Comparison of ENCODE assay signal across 1 cellular context in genomic region chr10:32972929-32973328, GRCh38.
TF ChIP-seq lines count a peak whose summit lies in the region.

No MANE protein-coding gene starts in this region.

TF ChIP-seq in K562, 482 proteins besides CTCF, POLR2A, EP300 and RAD21 (continued from another document):
- TF ChIP-seq JUN (IDR thresholded peaks at IDR 0.05; ENCODE audit: borderline replicate concordance, low read depth, low read length) (0 out of 2 replicates have a peak, but pooled peaks have one; percentile 27), JUN (CRISPR knock-in tag; IDR thresholded peaks at IDR 0.05; ENCODE audit: borderline replicate concordance) (no peak), GATAD2B (IDR thresholded peaks at IDR 0.05; ENCODE audit: borderline replicate concordance) (peak; percentile 11), ZFX (CRISPR knock-in tag; IDR thresholded peaks at IDR 0.05) (peak; percentile 22; the same call in 1 of the 2 replicates), RBM22 (IDR thresholded peaks at IDR 0.05; ENCODE audit: low read depth, low read length, poor library complexity, severe bottlenecking) (no peak), NFIC (IDR thresholded peaks at IDR 0.05) (no peak), IRF1 (CRISPR knock-in tag; IDR thresholded peaks at IDR 0.05; ENCODE audit: borderline replicate concordance) (no peak), BACH1 (tag; IDR thresholded peaks at IDR 0.05) (0 out of 2 replicates have a peak, but pooled peaks have one; percentile 19), RBM39 (optimal IDR thresholded peaks at IDR 0.05; ENCODE audit: low read depth, low read length) (no peak), HMBOX1 (IDR thresholded peaks at IDR 0.05) (0 out of 2 replicates have a peak, but pooled peaks have one; percentile 9), TCF15 (CRISPR knock-in tag; IDR thresholded peaks at IDR 0.05) (no peak), CREB3L1 (IDR thresholded peaks at IDR 0.05; ENCODE audit: borderline replicate concordance, low read depth) (no peak), SIN3B (IDR thresholded peaks at IDR 0.05; ENCODE audit: low read depth) (no peak), ARNT (IDR thresholded peaks at IDR 0.05) (0 out of 4 replicates have a peak, but pooled peaks of 1 of the 2 experiments have one; percentile 1), GMEB1 (CRISPR knock-in tag; IDR thresholded peaks at IDR 0.05) (no peak), ZNF316 (IDR thresholded peaks at IDR 0.05) (peak; percentile 93), MTA2 (IDR thresholded peaks at IDR 0.05; ENCODE audit: low read depth) (no peak), JUND (IDR thresholded peaks at IDR 0.05; ENCODE audit: borderline replicate concordance, low read depth, low read length) (peak; percentile 86), JUND (tag; IDR thresholded peaks at IDR 0.05; ENCODE audit: borderline replicate concordance, low read depth, low read length) (peak; percentile 75), MAFF (IDR thresholded peaks at IDR 0.05; ENCODE audit: low read length) (peak; percentile 60), ATF3 (IDR thresholded peaks at IDR 0.05) (peak; percentile 89), ATF3 (CRISPR knock-in tag; conservative IDR thresholded peaks at IDR 0.05) (no peak), POLR2AphosphoS2 (IDR thresholded peaks at IDR 0.05; ENCODE audit: low read length) (no peak), ZNF384 (IDR thresholded peaks at IDR 0.05; ENCODE audit: low read depth, low read length) (0 out of 2 replicates have a peak, but pooled peaks have one; percentile 27), MAFK (IDR thresholded peaks at IDR 0.05; ENCODE audit: low read length) (peak; percentile 63; the same call in 1 of the 2 replicates), KAT7 (CRISPR knock-in tag; IDR thresholded peaks at IDR 0.05; ENCODE audit: borderline replicate concordance) (no peak), ZBTB8A (IDR thresholded peaks at IDR 0.05; ENCODE audit: partially characterized antibody) (no peak), ZNF134 (CRISPR knock-in tag; conservative IDR thresholded peaks at IDR 0.05) (no peak), FUS (optimal IDR thresholded peaks at IDR 0.05; ENCODE audit: low read depth, low read length) (no peak), C11orf30 (IDR thresholded peaks at IDR 0.05; ENCODE audit: low read depth) (peak; percentile 88), NFE2 (IDR thresholded peaks at IDR 0.05; ENCODE audit: low read depth) (peak; percentile 85), GABPA (tag; conservative IDR thresholded peaks at IDR 0.05; ENCODE audit: low read depth) (0 out of 2 replicates have a peak, but pooled peaks have one; percentile 9), ILK (tag; IDR thresholded peaks at IDR 0.05; ENCODE audit: borderline replicate concordance, low read depth) (no peak), TCF7 (IDR thresholded peaks at IDR 0.05; ENCODE audit: borderline replicate concordance) (no peak), DNMT1 (IDR thresholded peaks at IDR 0.05) (no peak), RFX7 (CRISPR knock-in tag; IDR thresholded peaks at IDR 0.05) (no peak), MAFG (tag; conservative IDR thresholded peaks at IDR 0.05) (peak; percentile 85)
